Comparison of ENCODE assay signal across 2 cellular contexts in the genomic region with DNA sequence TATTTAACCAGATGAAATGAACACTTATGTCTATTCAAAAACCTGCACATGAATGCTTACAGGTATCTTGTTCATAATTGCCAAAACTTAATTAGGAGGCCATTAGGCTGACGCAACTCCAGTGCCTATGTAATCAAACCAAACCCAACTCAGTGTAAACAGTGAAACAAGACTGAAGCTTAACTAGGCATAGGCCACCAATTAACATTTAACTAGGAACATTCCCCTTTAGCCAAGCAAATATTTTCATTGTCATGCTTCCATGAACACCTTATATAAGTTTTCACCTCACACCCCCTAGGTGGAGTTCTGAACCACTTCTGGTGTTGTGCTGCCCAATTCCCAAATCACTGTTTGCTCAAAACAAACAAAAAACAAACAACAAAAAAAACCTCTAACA.
A peak's percentile ranks its signal among the peaks of the same experiment; 100 is the strongest.
TF ChIP-seq lines count a peak whose summit lies in the region.

No MANE protein-coding gene starts in this region.

TF ChIP-seq in liver, 16 proteins besides CTCF, POLR2A, EP300 and RAD21 (continued from another document):
- TF ChIP-seq TAF1 (conservative IDR thresholded peaks at IDR 0.05) (no peak), FOXA1 (IDR thresholded peaks at IDR 0.05) (peak; percentile 96), YY1 (IDR thresholded peaks at IDR 0.05) (peak; percentile 85), GABPA (IDR thresholded peaks at IDR 0.05 in 1 of 2, conservative IDR thresholded peaks at IDR 0.05 in 1 of 2) (no peak), ZBTB33 (IDR thresholded peaks at IDR 0.05) (peak; percentile 53), SP1 (IDR thresholded peaks at IDR 0.05) (peak; percentile 28), HNF4G (IDR thresholded peaks at IDR 0.05) (no peak), JUND (IDR thresholded peaks at IDR 0.05) (peak in 1 of 2 donors; percentile 50), HNF4A (conservative IDR thresholded peaks at IDR 0.05) (peak in 1 of 2 donors; percentile 60), FOXA2 (IDR thresholded peaks at IDR 0.05) (peak; percentile 98), RXRA (IDR thresholded peaks at IDR 0.05) (peak in 1 of 2 donors; percentile 64), EGR1 (IDR thresholded peaks at IDR 0.05; ENCODE audit: low read depth in 2 of 2) (no peak)
- TF ChIP-seq, protein P1, sequence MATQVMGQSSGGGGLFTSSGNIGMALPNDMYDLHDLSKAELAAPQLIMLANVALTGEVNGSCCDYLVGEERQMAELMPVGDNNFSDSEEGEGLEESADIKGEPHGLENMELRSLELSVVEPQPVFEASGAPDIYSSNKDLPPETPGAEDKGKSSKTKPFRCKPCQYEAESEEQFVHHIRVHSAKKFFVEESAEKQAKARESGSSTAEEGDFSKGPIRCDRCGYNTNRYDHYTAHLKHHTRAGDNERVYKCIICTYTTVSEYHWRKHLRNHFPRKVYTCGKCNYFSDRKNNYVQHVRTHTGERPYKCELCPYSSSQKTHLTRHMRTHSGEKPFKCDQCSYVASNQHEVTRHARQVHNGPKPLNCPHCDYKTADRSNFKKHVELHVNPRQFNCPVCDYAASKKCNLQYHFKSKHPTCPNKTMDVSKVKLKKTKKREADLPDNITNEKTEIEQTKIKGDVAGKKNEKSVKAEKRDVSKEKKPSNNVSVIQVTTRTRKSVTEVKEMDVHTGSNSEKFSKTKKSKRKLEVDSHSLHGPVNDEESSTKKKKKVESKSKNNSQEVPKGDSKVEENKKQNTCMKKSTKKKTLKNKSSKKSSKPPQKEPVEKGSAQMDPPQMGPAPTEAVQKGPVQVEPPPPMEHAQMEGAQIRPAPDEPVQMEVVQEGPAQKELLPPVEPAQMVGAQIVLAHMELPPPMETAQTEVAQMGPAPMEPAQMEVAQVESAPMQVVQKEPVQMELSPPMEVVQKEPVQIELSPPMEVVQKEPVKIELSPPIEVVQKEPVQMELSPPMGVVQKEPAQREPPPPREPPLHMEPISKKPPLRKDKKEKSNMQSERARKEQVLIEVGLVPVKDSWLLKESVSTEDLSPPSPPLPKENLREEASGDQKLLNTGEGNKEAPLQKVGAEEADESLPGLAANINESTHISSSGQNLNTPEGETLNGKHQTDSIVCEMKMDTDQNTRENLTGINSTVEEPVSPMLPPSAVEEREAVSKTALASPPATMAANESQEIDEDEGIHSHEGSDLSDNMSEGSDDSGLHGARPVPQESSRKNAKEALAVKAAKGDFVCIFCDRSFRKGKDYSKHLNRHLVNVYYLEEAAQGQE (IDR thresholded peaks at IDR 0.05), result peak; percentile 23
TF ChIP-seq in liver: peak in this region for 11.

TF ChIP-seq in HepG2, 621 proteins besides CTCF, POLR2A, EP300 and RAD21 (continued from another document):
- TF ChIP-seq RFXAP (CRISPR knock-in tag; IDR thresholded peaks at IDR 0.05; ENCODE audit: borderline replicate concordance) (no peak), ZNF326 (CRISPR knock-in tag; IDR thresholded peaks at IDR 0.05; ENCODE audit: borderline replicate concordance) (no peak), NFATC3 (CRISPR knock-in tag; IDR thresholded peaks at IDR 0.05) (no peak), STAT5B (CRISPR knock-in tag; IDR thresholded peaks at IDR 0.05) (no peak), MAFG (CRISPR knock-in tag; IDR thresholded peaks at IDR 0.05) (no peak), ETV6 (CRISPR knock-in tag; conservative IDR thresholded peaks at IDR 0.05) (no peak), TBL1XR1 (IDR thresholded peaks at IDR 0.05; ENCODE audit: borderline replicate concordance, low read length, partially characterized antibody) (no peak), ZSCAN31 (CRISPR knock-in tag; IDR thresholded peaks at IDR 0.05; ENCODE audit: low read depth) (no peak), PAF1 (CRISPR knock-in tag; IDR thresholded peaks at IDR 0.05) (no peak), ZNF180 (CRISPR knock-in tag; IDR thresholded peaks at IDR 0.05; ENCODE audit: borderline replicate concordance, low read depth) (no peak), SNAI1 (CRISPR knock-in tag; IDR thresholded peaks at IDR 0.05; ENCODE audit: borderline replicate concordance) (no peak), NFYB (CRISPR knock-in tag; IDR thresholded peaks at IDR 0.05) (no peak), ZNF367 (CRISPR knock-in tag; IDR thresholded peaks at IDR 0.05; ENCODE audit: borderline replicate concordance) (no peak), ZNF3 (CRISPR knock-in tag; IDR thresholded peaks at IDR 0.05) (no peak), ZNF782 (CRISPR knock-in tag; IDR thresholded peaks at IDR 0.05; ENCODE audit: borderline replicate concordance) (no peak), MTERF4 (CRISPR knock-in tag; IDR thresholded peaks at IDR 0.05) (no peak)
- TF ChIP-seq, protein P2, sequence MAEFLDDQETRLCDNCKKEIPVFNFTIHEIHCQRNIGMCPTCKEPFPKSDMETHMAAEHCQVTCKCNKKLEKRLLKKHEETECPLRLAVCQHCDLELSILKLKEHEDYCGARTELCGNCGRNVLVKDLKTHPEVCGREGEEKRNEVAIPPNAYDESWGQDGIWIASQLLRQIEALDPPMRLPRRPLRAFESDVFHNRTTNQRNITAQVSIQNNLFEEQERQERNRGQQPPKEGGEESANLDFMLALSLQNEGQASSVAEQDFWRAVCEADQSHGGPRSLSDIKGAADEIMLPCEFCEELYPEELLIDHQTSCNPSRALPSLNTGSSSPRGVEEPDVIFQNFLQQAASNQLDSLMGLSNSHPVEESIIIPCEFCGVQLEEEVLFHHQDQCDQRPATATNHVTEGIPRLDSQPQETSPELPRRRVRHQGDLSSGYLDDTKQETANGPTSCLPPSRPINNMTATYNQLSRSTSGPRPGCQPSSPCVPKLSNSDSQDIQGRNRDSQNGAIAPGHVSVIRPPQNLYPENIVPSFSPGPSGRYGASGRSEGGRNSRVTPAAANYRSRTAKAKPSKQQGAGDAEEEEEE (CRISPR knock-in tag; IDR thresholded peaks at IDR 0.05; ENCODE audit: borderline replicate concordance), result no peak
